28 cellular contexts compared by ENCODE assay signal in the genomic region with DNA sequence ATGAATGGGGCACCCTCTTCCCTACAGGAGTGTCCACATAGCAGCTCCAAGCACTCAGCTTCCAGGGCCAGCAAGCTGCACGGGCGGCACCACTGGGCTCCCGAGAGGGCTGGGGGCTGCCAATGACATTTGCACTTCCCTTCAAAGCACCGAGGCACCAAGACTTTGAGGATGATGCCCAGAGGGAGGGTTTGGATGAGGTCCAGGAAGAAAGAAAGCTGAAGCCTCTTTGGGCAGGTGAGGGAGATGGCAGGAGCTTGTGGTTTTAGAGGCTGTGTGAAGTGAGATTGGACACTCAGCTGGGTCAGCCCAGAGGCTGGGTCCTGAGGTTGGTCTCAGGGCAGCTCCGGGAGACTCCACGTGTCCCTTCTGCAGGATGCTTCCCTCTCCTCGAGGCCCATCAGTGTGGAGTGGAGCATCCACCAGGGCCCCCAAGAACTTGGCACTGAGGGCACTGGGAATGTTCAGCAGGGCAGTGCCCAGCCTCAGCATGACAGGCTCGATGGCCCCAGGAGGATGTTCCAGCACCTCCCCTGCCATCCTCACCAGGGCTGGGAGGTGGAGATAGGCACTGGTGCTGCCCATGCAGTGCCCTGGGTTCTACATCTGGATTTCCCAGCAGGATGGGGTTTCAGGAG. TPM values are rescaled to one million over a fixed set of nuclear protein-coding genes. Genes with fewer than 3 reads are reported as not detected.
"Had no signal": no experiment of that assay in that cellular context is flagged by ENCODE, and none has a peak within 500 bp of the region (broad histone marks: within the 10 kb centered on the region; RNA-seq: fewer than 3 reads in every experiment).

No MANE protein-coding gene starts in this region.

- H3K9me3 ChIP-seq: esophagus squamous epithelium, gastrocnemius medialis, left ventricle myocardium inferior, neutrophil, pancreas, psoas muscle, right atrium auricular region, thoracic aorta, upper lobe of left lung had no signal

- H3K4me3 ChIP-seq: dorsolateral prefrontal cortex, esophagus squamous epithelium, gastrocnemius medialis, left ventricle myocardium inferior, pancreas, psoas muscle, right atrium auricular region, thoracic aorta, upper lobe of left lung had no signal

- H3K4me1 ChIP-seq: gastrocnemius medialis had no signal

- H3K27ac Mint-ChIP-seq: activated B cell treated with CpG ODN at 0.5 μM for 24 hours; activated CD4-positive, alpha-beta memory T cell treated with anti-CD3 and anti-CD28 coated beads for 36 hours; activated CD4-positive, alpha-beta T cell treated with anti-CD3 and anti-CD28 coated beads for 36 hours; activated naive CD8-positive, alpha-beta T cell treated with anti-CD3 and anti-CD28 coated beads, Interleukin-2, amount 50 U/mL, for 24 hours; brain; effector memory CD8-positive, alpha-beta T cell; natural killer cell treated with Interleukin-12 subunit alpha and Interleukin-12 subunit beta and Interleukin-15 and Interleukin-18, amount 100 ng/mL, for 72 hours; T-helper 17 cell had no signal

- H3K36me3 Mint-ChIP-seq: brain; natural killer cell treated with Interleukin-12 subunit alpha and Interleukin-12 subunit beta and Interleukin-15 and Interleukin-18, amount 100 ng/mL, for 72 hours had no signal

- DNase-seq: activated B cell treated with CpG ODN at 0.5 μM for 24 hours; activated CD4-positive, alpha-beta memory T cell treated with anti-CD3 and anti-CD28 coated beads for 36 hours; activated CD4-positive, alpha-beta T cell treated with anti-CD3 and anti-CD28 coated beads for 36 hours; activated gamma-delta T cell; activated naive CD4-positive, alpha-beta T cell treated with anti-CD3 and anti-CD28 coated beads, Interleukin-2, amount 50 U/mL, for 16 hours; activated naive CD8-positive, alpha-beta T cell treated with anti-CD3 and anti-CD28 coated beads, Interleukin-2, amount 50 U/mL, for 24 hours; activated T-cell treated with anti-CD3 and anti-CD28 coated beads for 4 hours; anterior cingulate cortex; central memory CD4-positive, alpha-beta T cell; dorsolateral prefrontal cortex; effector memory CD8-positive, alpha-beta T cell; esophagus squamous epithelium; gastrocnemius medialis; hypothalamus; left ventricle myocardium inferior; mammary epithelial cell; midbrain; pancreas; psoas muscle; stimulated activated CD4-positive, alpha-beta T cell treated with anti-CD3 and anti-CD28 coated beads, Interleukin-1b, Interleukin-23, amount 100 ng/mL, for 48 hours; SW 1271; T-helper 17 cell had no signal

- H3K4me1 Mint-ChIP-seq: activated B cell treated with CpG ODN at 0.5 μM for 24 hours, T-helper 17 cell had no signal

- H3K4me3 Mint-ChIP-seq: activated B cell treated with CpG ODN at 0.5 μM for 24 hours; activated CD4-positive, alpha-beta memory T cell treated with anti-CD3 and anti-CD28 coated beads for 36 hours; activated CD4-positive, alpha-beta T cell treated with anti-CD3 and anti-CD28 coated beads for 36 hours; activated naive CD8-positive, alpha-beta T cell treated with anti-CD3 and anti-CD28 coated beads, Interleukin-2, amount 50 U/mL, for 24 hours; brain; effector memory CD8-positive, alpha-beta T cell; natural killer cell treated with Interleukin-12 subunit alpha and Interleukin-12 subunit beta and Interleukin-15 and Interleukin-18, amount 100 ng/mL, for 72 hours; T-helper 17 cell had no signal

- H3K9me3 Mint-ChIP-seq: activated B cell treated with CpG ODN at 0.5 μM for 24 hours; activated CD4-positive, alpha-beta memory T cell treated with anti-CD3 and anti-CD28 coated beads for 36 hours; activated naive CD8-positive, alpha-beta T cell treated with anti-CD3 and anti-CD28 coated beads, Interleukin-2, amount 50 U/mL, for 24 hours; natural killer cell treated with Interleukin-12 subunit alpha and Interleukin-12 subunit beta and Interleukin-15 and Interleukin-18, amount 100 ng/mL, for 72 hours had no signal

- H3K36me3 ChIP-seq: esophagus squamous epithelium, gastrocnemius medialis, left ventricle myocardium inferior, neutrophil, pancreas, right atrium auricular region, thoracic aorta, upper lobe of left lung had no signal

- H3K27me3 Mint-ChIP-seq: activated B cell treated with CpG ODN at 0.5 μM for 24 hours; activated CD4-positive, alpha-beta memory T cell treated with anti-CD3 and anti-CD28 coated beads for 36 hours; activated CD4-positive, alpha-beta T cell treated with anti-CD3 and anti-CD28 coated beads for 36 hours; brain; T-helper 17 cell had no signal

- H3K27me3 ChIP-seq: esophagus squamous epithelium, gastrocnemius medialis, neutrophil, pancreas, right atrium auricular region, upper lobe of left lung had no signal

- ATAC-seq: activated CD4-positive, alpha-beta T cell treated with anti-CD3 and anti-CD28 coated beads for 36 hours; activated naive CD8-positive, alpha-beta T cell treated with anti-CD3 and anti-CD28 coated beads, Interleukin-2, amount 50 U/mL, for 24 hours; effector memory CD8-positive, alpha-beta T cell; gastrocnemius medialis; natural killer cell treated with Interleukin-12 subunit alpha and Interleukin-12 subunit beta and Interleukin-15 and Interleukin-18, amount 100 ng/mL, for 72 hours; pancreas; psoas muscle; T-helper 17 cell had no signal

- H3K27ac ChIP-seq: dorsolateral prefrontal cortex, esophagus squamous epithelium, gastrocnemius medialis, left ventricle myocardium inferior, neutrophil, pancreas, psoas muscle, right atrium auricular region, thoracic aorta, upper lobe of left lung had no signal

RNA-seq across cellular contexts. Expression of a gene that starts 54.9 kb away (rescaled TPM):
- total RNA-seq: activated B cell treated with CpG ODN at 0.5 μM for 24 hours had no signal
